1 cellular context compared by ENCODE assay signal in the genomic region with DNA sequence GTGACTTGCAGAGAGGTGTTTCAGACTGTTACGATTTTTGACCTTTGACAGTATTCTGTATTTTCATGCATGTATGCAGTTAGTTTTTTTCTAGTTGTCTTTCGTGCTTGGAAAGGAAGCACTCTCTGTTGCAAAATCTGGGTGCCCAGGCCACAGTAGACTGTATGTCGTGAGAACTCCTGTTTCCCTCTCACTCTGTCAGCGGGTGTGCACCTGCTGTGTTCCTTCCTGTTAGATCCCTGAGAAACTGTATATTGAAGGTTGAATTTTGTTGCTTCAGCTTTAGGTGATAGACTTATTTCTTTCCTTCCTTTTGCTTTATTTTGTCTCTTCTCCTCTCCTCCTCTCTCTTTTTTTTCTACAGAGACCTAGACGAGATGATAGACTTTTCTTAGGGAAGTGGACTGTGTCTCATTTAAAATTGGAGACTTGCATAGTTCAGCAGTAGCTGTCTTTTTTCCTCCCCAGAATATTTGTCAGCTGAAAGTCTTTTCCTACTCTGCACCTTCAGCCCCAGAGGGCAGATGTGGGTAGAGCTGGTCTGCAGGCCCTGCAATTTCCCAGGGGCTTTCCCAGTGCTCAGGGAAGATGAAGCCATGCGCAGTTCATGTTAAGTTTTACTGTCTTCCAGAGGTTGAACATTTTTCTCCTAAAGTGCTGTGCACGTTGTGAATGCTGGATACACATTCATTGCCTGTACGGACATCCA.
TF ChIP-seq lines count a peak whose summit lies in the region.

No MANE protein-coding gene starts in this region.

TF ChIP-seq in WTC11, 78 proteins besides CTCF, POLR2A, EP300 and RAD21 (continued from another document):
- TF ChIP-seq, protein P1, sequence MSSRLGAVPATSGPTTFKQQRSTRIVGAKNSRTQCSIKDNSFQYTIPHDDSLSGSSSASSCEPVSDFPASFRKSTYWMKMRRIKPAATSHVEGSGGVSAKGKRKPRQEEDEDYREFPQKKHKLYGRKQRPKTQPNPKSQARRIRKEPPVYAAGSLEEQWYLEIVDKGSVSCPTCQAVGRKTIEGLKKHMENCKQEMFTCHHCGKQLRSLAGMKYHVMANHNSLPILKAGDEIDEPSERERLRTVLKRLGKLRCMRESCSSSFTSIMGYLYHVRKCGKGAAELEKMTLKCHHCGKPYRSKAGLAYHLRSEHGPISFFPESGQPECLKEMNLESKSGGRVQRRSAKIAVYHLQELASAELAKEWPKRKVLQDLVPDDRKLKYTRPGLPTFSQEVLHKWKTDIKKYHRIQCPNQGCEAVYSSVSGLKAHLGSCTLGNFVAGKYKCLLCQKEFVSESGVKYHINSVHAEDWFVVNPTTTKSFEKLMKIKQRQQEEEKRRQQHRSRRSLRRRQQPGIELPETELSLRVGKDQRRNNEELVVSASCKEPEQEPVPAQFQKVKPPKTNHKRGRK (CRISPR knock-in tag; IDR thresholded peaks at IDR 0.05; ENCODE audit: borderline replicate concordance) = no peak
- no peak for TF ChIP-seq FOXJ3 (CRISPR knock-in tag; IDR thresholded peaks at IDR 0.05; ENCODE audit: borderline replicate concordance)
- no peak for TF ChIP-seq ERG (CRISPR knock-in tag; IDR thresholded peaks at IDR 0.05)
- no peak for TF ChIP-seq NR1H2 (CRISPR knock-in tag; IDR thresholded peaks at IDR 0.05)
- TF ChIP-seq MYBL2 (CRISPR knock-in tag; IDR thresholded peaks at IDR 0.05) = no peak
- TF ChIP-seq, protein P2, sequence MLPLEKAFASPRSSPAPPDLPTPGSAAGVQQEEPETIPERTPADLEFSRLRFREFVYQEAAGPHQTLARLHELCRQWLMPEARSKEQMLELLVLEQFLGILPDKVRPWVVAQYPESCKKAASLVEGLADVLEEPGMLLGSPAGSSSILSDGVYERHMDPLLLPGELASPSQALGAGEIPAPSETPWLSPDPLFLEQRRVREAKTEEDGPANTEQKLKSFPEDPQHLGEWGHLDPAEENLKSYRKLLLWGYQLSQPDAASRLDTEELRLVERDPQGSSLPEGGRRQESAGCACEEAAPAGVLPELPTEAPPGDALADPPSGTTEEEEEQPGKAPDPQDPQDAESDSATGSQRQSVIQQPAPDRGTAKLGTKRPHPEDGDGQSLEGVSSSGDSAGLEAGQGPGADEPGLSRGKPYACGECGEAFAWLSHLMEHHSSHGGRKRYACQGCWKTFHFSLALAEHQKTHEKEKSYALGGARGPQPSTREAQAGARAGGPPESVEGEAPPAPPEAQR (CRISPR knock-in tag; IDR thresholded peaks at IDR 0.05) = no peak
- TF ChIP-seq, protein P3, sequence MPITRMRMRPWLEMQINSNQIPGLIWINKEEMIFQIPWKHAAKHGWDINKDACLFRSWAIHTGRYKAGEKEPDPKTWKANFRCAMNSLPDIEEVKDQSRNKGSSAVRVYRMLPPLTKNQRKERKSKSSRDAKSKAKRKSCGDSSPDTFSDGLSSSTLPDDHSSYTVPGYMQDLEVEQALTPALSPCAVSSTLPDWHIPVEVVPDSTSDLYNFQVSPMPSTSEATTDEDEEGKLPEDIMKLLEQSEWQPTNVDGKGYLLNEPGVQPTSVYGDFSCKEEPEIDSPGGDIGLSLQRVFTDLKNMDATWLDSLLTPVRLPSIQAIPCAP (CRISPR knock-in tag; IDR thresholded peaks at IDR 0.05) = no peak
- no peak for TF ChIP-seq FOXK1 (CRISPR knock-in tag; IDR thresholded peaks at IDR 0.05)
- no peak for TF ChIP-seq TEAD4 (CRISPR knock-in tag; IDR thresholded peaks at IDR 0.05)
- TF ChIP-seq ZNF317 (CRISPR knock-in tag; IDR thresholded peaks at IDR 0.05; ENCODE audit: borderline replicate concordance, low read depth) = no peak
TF ChIP-seq in WTC11: peak in this region for 0.
